ENCODE assay signal across 1 cellular context in genomic region chr16:56559109-56559508, GRCh38.
TF ChIP-seq lines count a peak whose summit lies in the region.

No MANE protein-coding gene starts in this region.

TF ChIP-seq in HepG2, 621 proteins besides CTCF, POLR2A, EP300 and RAD21:
- no peak for TF ChIP-seq XBP1 (CRISPR knock-in tag; IDR thresholded peaks at IDR 0.05)
- peak; percentile 47; the same call in 1 of the 2 replicates for TF ChIP-seq MAFF (IDR thresholded peaks at IDR 0.05; ENCODE audit: low read depth, low read length)
- TF ChIP-seq MAFK (conservative IDR thresholded peaks at IDR 0.05 in 1 of 2, IDR thresholded peaks at IDR 0.05 in 1 of 2; ENCODE audit: low read length in 2 of 2) = peak; percentile 69 to 77
